ENCODE assay signal across 2 cellular contexts in the genomic region with DNA sequence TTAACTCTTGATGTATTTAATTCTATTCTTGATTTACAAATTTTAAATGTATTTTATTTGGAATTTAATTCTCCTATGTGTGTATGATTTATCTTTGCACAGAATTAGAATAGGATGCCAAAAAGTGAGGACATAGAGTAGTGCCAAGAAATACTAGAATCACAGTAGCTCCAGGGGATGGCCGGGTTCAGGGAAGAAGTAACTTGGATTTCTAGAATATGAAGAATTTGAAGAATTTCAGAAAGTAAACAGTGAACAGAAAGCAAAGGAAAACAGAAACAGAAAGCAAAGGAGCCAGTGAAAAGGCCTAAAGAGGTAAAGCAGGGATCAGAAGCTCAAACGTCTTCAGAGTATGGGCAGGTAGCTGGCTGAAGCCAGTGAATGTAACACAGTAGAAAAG.
TF ChIP-seq lines count a peak whose summit lies in the region.

No MANE protein-coding gene starts in this region.

TF ChIP-seq in GM23338, 12 proteins besides CTCF, POLR2A, EP300 and RAD21 (continued from another document):
- TF ChIP-seq, protein P1, sequence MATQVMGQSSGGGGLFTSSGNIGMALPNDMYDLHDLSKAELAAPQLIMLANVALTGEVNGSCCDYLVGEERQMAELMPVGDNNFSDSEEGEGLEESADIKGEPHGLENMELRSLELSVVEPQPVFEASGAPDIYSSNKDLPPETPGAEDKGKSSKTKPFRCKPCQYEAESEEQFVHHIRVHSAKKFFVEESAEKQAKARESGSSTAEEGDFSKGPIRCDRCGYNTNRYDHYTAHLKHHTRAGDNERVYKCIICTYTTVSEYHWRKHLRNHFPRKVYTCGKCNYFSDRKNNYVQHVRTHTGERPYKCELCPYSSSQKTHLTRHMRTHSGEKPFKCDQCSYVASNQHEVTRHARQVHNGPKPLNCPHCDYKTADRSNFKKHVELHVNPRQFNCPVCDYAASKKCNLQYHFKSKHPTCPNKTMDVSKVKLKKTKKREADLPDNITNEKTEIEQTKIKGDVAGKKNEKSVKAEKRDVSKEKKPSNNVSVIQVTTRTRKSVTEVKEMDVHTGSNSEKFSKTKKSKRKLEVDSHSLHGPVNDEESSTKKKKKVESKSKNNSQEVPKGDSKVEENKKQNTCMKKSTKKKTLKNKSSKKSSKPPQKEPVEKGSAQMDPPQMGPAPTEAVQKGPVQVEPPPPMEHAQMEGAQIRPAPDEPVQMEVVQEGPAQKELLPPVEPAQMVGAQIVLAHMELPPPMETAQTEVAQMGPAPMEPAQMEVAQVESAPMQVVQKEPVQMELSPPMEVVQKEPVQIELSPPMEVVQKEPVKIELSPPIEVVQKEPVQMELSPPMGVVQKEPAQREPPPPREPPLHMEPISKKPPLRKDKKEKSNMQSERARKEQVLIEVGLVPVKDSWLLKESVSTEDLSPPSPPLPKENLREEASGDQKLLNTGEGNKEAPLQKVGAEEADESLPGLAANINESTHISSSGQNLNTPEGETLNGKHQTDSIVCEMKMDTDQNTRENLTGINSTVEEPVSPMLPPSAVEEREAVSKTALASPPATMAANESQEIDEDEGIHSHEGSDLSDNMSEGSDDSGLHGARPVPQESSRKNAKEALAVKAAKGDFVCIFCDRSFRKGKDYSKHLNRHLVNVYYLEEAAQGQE (IDR thresholded peaks at IDR 0.05; ENCODE audit: unreplicated experiment), result no peak

TF ChIP-seq in WTC11, 78 proteins besides CTCF, POLR2A, EP300 and RAD21:
- TF ChIP-seq, protein P2, sequence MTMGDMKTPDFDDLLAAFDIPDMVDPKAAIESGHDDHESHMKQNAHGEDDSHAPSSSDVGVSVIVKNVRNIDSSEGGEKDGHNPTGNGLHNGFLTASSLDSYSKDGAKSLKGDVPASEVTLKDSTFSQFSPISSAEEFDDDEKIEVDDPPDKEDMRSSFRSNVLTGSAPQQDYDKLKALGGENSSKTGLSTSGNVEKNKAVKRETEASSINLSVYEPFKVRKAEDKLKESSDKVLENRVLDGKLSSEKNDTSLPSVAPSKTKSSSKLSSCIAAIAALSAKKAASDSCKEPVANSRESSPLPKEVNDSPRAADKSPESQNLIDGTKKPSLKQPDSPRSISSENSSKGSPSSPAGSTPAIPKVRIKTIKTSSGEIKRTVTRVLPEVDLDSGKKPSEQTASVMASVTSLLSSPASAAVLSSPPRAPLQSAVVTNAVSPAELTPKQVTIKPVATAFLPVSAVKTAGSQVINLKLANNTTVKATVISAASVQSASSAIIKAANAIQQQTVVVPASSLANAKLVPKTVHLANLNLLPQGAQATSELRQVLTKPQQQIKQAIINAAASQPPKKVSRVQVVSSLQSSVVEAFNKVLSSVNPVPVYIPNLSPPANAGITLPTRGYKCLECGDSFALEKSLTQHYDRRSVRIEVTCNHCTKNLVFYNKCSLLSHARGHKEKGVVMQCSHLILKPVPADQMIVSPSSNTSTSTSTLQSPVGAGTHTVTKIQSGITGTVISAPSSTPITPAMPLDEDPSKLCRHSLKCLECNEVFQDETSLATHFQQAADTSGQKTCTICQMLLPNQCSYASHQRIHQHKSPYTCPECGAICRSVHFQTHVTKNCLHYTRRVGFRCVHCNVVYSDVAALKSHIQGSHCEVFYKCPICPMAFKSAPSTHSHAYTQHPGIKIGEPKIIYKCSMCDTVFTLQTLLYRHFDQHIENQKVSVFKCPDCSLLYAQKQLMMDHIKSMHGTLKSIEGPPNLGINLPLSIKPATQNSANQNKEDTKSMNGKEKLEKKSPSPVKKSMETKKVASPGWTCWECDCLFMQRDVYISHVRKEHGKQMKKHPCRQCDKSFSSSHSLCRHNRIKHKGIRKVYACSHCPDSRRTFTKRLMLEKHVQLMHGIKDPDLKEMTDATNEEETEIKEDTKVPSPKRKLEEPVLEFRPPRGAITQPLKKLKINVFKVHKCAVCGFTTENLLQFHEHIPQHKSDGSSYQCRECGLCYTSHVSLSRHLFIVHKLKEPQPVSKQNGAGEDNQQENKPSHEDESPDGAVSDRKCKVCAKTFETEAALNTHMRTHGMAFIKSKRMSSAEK (CRISPR knock-in tag; IDR thresholded peaks at IDR 0.05; ENCODE audit: borderline replicate concordance), result no peak
- no peak for TF ChIP-seq TEAD1 (CRISPR knock-in tag; IDR thresholded peaks at IDR 0.05)
- no peak for TF ChIP-seq ZBTB21 (CRISPR knock-in tag; IDR thresholded peaks at IDR 0.05; ENCODE audit: borderline replicate concordance)
- no peak for TF ChIP-seq SP1 (CRISPR knock-in tag; conservative IDR thresholded peaks at IDR 0.05)
- no peak for TF ChIP-seq ZNF263 (CRISPR knock-in tag; IDR thresholded peaks at IDR 0.05; ENCODE audit: low read depth)
- TF ChIP-seq, protein P3, sequence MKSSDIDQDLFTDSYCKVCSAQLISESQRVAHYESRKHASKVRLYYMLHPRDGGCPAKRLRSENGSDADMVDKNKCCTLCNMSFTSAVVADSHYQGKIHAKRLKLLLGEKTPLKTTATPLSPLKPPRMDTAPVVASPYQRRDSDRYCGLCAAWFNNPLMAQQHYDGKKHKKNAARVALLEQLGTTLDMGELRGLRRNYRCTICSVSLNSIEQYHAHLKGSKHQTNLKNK (CRISPR knock-in tag; IDR thresholded peaks at IDR 0.05), result no peak
